Comparison of ENCODE assay signal across 8 cellular contexts in genomic region chr12:14845350-14845750, GRCh38. TPM values are rescaled to one million over a fixed set of nuclear protein-coding genes. Genes with fewer than 3 reads are reported as not detected.
DNase-seq lines count a peak whose midpoint lies in the region; ATAC-seq and TF ChIP-seq lines count a peak whose summit lies in the region.

No MANE protein-coding gene starts in this region.

- H3K4me1 ChIP-seq in mucosa of descending colon (ENCODE audit: low read depth): peaks cover 20% of the 10 kb centered on the region

- no peak overlapping the region for H3K27ac Mint-ChIP-seq in activated CD4-positive, alpha-beta T cell treated with anti-CD3 and anti-CD28 coated beads, Interleukin-2, amount 10 ng/mL, durations not matched to agents 24 days and 14 days
- peak overlapping the region; percentile 22 for H3K27ac Mint-ChIP-seq in type B pancreatic cell

- H3K4me3 Mint-ChIP-seq in activated CD4-positive, alpha-beta T cell treated with anti-CD3 and anti-CD28 coated beads, Interleukin-2, amount 10 ng/mL, durations not matched to agents 24 days and 14 days: no peak overlapping the region
- H3K4me3 Mint-ChIP-seq in type B pancreatic cell: peak overlapping the region; percentile 27

- intact Hi-C loops in activated CD4-positive, alpha-beta T cell treated with anti-CD3 and anti-CD28 coated beads, Interleukin-2, amount 10 ng/mL, durations not matched to agents 24 days and 14 days (cut with micrococcal nuclease): loop anchor here (1.0 to 5.0 kb wide), 2 partner anchors 67 to 150 kb away; no protein-coding TSS in a partner anchor
- intact Hi-C loops in mucosa of descending colon (cut with DNase I, micrococcal nuclease): loop anchor here (1.0 to 5.0 kb wide), 2 partner anchors 147 to 151 kb away; no protein-coding TSS in a partner anchor

- H3K4me1 Mint-ChIP-seq in activated CD4-positive, alpha-beta T cell treated with anti-CD3 and anti-CD28 coated beads, Interleukin-2, amount 10 ng/mL, durations not matched to agents 24 days and 14 days: peaks cover 5% of the 10 kb centered on the region
- H3K4me1 Mint-ChIP-seq in type B pancreatic cell (ENCODE audit: unreplicated experiment): peaks cover 14% of the 10 kb centered on the region

- TF ChIP-seq CTCF in epithelial cell of esophagus (IDR thresholded peaks at IDR 0.05; ENCODE audit: insufficient read depth, low read depth, low read length, missing control alignments) (peak; percentile 78), mucosa of descending colon (IDR thresholded peaks at IDR 0.05) (peak; percentile 45), type B pancreatic cell (conservative IDR thresholded peaks at IDR 0.05) (peak; percentile 86)

- DNase-seq in CD1c-positive myeloid dendritic cell (ENCODE audit: extremely low spot score) (peak; percentile 67), NCI-H2107 treated with DMSO at 0.1 percent for 48 hours (lab: John Stamatoyannopoulos, UW; ENCODE audit: unreplicated experiment) (peak; percentile 16), epithelial cell of esophagus (ENCODE audit: low read depth) (peak; percentile 66), mucosa of descending colon (peak in 1 of 3 donors; percentile 77), type B pancreatic cell (ENCODE audit: extremely low spot score, unreplicated experiment) (no peak)
- peak; percentile 82 for DNase-seq in activated CD4-positive, alpha-beta T cell treated with anti-CD3 and anti-CD28 coated beads, Interleukin-2, amount 10 ng/mL, durations not matched to agents 24 days and 14 days

- peak; percentile 46 for ATAC-seq in GM18867 (IDR thresholded peaks at IDR 0.05; ENCODE audit: unreplicated experiment)
- ATAC-seq in mucosa of descending colon: peak; percentile 75
- no peak for ATAC-seq in HG02973 (IDR thresholded peaks at IDR 0.05; ENCODE audit: unreplicated experiment)

- H3K36me3 ChIP-seq in mucosa of descending colon (ENCODE audit: low read depth): no peaks in the 10 kb centered on the region

- no peaks in the 10 kb centered on the region for H3K9me3 ChIP-seq in mucosa of descending colon

- no peaks in the 10 kb centered on the region for H3K36me3 Mint-ChIP-seq in activated CD4-positive, alpha-beta T cell treated with anti-CD3 and anti-CD28 coated beads, Interleukin-2, amount 10 ng/mL, durations not matched to agents 24 days and 14 days (ENCODE audit: low read depth)
- peaks cover under 1% of the 10 kb centered on the region for H3K36me3 Mint-ChIP-seq in type B pancreatic cell

- no peaks in the 10 kb centered on the region for H3K9me3 Mint-ChIP-seq in activated CD4-positive, alpha-beta T cell treated with anti-CD3 and anti-CD28 coated beads, Interleukin-2, amount 10 ng/mL, durations not matched to agents 24 days and 14 days
- H3K9me3 Mint-ChIP-seq in type B pancreatic cell: no peaks in the 10 kb centered on the region

- H3K4me3 ChIP-seq in epithelial cell of esophagus (ENCODE audit: low read length): no peak overlapping the region
- H3K4me3 ChIP-seq in mucosa of descending colon: no peak overlapping the region

- peaks cover 2% of the 10 kb centered on the region for H3K27me3 Mint-ChIP-seq in activated CD4-positive, alpha-beta T cell treated with anti-CD3 and anti-CD28 coated beads, Interleukin-2, amount 10 ng/mL, durations not matched to agents 24 days and 14 days
- H3K27me3 Mint-ChIP-seq in type B pancreatic cell: peaks cover 20% of the 10 kb centered on the region

RNA-seq across cellular contexts. Expression of gene ART4, which starts 2.0 kb away (rescaled TPM):
- total RNA-seq in activated CD4-positive, alpha-beta T cell treated with anti-CD3 and anti-CD28 coated beads, Interleukin-2, amount 10 ng/mL, durations not matched to agents 24 days and 14 days: not detected in 2 replicates
- total RNA-seq in mucosa of descending colon (1 to 10 TPM in 1 of 3 donors, under 1 TPM in 2; 0.06 to 1.9 (median 0.54) TPM), type B pancreatic cell (ENCODE audit: low replicate concordance) (0.22 and 0.81 TPM in 2 replicates)

RNA-seq across cellular contexts. Expression of gene SMCO3, which starts 31.4 kb away (rescaled TPM):
- not detected in 2 replicates for total RNA-seq in activated CD4-positive, alpha-beta T cell treated with anti-CD3 and anti-CD28 coated beads, Interleukin-2, amount 10 ng/mL, durations not matched to agents 24 days and 14 days
- total RNA-seq in mucosa of descending colon: not detected
- not detected in 2 replicates for total RNA-seq in type B pancreatic cell (ENCODE audit: low replicate concordance)

RNA-seq across cellular contexts. Expression of gene MGP, which starts 40.3 kb away (rescaled TPM):
- not detected in 2 replicates for total RNA-seq in activated CD4-positive, alpha-beta T cell treated with anti-CD3 and anti-CD28 coated beads, Interleukin-2, amount 10 ng/mL, durations not matched to agents 24 days and 14 days
- total RNA-seq in mucosa of descending colon (100 to 1,000 TPM in 2 of 3 donors, 10 to 100 TPM in 1; 42.9 to 655 (median 121) TPM), type B pancreatic cell (ENCODE audit: low replicate concordance) (5.4 and 41.1 TPM in 2 replicates)

RNA-seq across cellular contexts. Expression of gene C12orf60, which starts 41.9 kb away (rescaled TPM):
- 2.2 and 3.0 TPM in 2 replicates for total RNA-seq in activated CD4-positive, alpha-beta T cell treated with anti-CD3 and anti-CD28 coated beads, Interleukin-2, amount 10 ng/mL, durations not matched to agents 24 days and 14 days
- total RNA-seq in mucosa of descending colon (under 1 TPM; 0.44 to 0.96 (median 0.46) TPM), type B pancreatic cell (ENCODE audit: low replicate concordance) (1.9 and 2.7 TPM in 2 replicates)

RNA-seq across cellular contexts. Expression of gene WBP11, which starts 42.1 kb away (rescaled TPM):
- total RNA-seq in activated CD4-positive, alpha-beta T cell treated with anti-CD3 and anti-CD28 coated beads, Interleukin-2, amount 10 ng/mL, durations not matched to agents 24 days and 14 days: 136 and 138 TPM in 2 replicates
- total RNA-seq in mucosa of descending colon: 10 to 100 TPM; 38.4 to 53.7 (median 48.3) TPM
- total RNA-seq in type B pancreatic cell (ENCODE audit: low replicate concordance): 86.3 and 134 TPM in 2 replicates
